ENCODE assay signal across 8 cellular contexts in the genomic region with DNA sequence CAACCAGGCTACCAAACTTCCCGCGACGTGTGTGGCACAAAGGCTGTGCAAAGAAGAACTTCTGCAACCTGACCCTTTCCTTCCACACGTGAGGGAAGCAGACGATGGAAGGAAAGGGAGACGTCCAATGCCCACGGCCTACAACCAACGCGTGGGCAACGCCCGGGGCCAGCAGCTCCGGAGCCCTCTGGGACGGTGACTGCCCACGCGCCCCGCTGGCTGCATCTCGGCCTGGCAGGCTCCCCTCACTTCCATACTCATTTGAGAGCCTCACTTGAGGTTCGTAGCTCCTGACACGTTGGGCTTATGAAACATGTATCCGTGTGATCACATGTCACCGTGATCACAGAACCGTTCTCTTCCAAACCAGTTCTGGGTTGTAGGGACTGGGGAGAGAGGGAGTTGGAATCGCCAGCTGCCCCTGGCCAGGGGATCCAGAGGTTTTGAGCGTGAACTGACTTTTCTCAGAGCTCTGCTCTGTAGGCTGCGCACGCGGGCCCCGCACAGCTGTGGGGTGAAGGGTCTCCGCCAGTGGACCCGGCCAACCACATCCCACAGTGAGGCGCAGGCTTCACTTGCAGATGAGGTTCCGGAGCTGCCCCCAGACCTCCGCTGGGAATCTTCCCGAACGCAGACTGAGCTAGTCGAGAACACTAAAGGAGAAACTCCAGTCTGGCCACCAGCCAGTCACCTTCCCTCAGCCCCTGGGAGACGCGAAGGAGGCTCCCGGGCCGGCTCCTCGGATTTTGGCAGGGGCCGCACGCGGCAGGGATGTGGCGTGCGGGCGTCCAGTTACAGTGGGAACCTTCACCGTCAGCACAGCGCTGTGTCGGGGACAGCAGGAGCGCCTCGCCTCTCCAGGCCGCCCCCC. TPM values are rescaled to one million over a fixed set of nuclear protein-coding genes. Genes with fewer than 3 reads are reported as not detected.
DNase-seq lines count a peak whose midpoint lies in the region; ATAC-seq, FAIRE-seq and TF ChIP-seq lines count a peak whose summit lies in the region.

No MANE protein-coding gene starts in this region.

- no peaks in the 10 kb centered on the region for H3K9me1 ChIP-seq in keratinocyte (ENCODE audit: control insufficient read depth, extremely low read depth, insufficient read depth, low read length)

- RAD21 ChIA-PET in GM12878 (lab: Charles Lee; ENCODE audit: unreplicated experiment) = no interaction called here

- POLR2A ChIA-PET in GM12878 (lab: Charles Lee) = no interaction called here

- H3K9ac ChIP-seq in GM12878 (ENCODE audit: control insufficient read depth, insufficient read depth, low read length) (peak overlapping the region; percentile 81), keratinocyte (ENCODE audit: control insufficient read depth, extremely low read depth, insufficient read depth, low read length) (peak overlapping the region; percentile 76)

- no peak for TF ChIP-seq RAD21 in GM12878 (IDR thresholded peaks at IDR 0.05; ENCODE audit: insufficient read depth, low read depth, low read length)

- no peak for TF ChIP-seq EP300 in GM12878 (IDR thresholded peaks at IDR 0.05; ENCODE audit: borderline replicate concordance in 1 of 2, control insufficient read depth in 1 of 2, low read depth in 2 of 2, low read length in 2 of 2)

- DNase-seq in COLO668 (lab: John Stamatoyannopoulos, UW; ENCODE audit: unreplicated experiment) (peak; percentile 48), HL-60 (ENCODE audit: low read depth in 1 of 2, low spot score in 1 of 2) (no peak), GM12878 (ENCODE audit: low read depth, low spot score) (no peak), keratinocyte (ENCODE audit: low read depth, low spot score) (no peak), DMS53 treated with DMSO at 0.1 percent for 48 hours (lab: John Stamatoyannopoulos, UW; ENCODE audit: unreplicated experiment) (no peak), SIG-M5 (lab: John Stamatoyannopoulos, UW) (no peak)

- 68% methylated on average over 53 of the region's 53 CpGs for WGBS in GM12878 (ENCODE audit: insufficient coverage, insufficient replicate concordance, low lambda C conversion rate, missing lambda C conversion rate)

- H3K27me3 ChIP-seq in HL-60 (ENCODE audit: insufficient read depth, poor library complexity, severe bottlenecking) (no peaks in the 10 kb centered on the region), GM12878 (replicated peaks in 1 of 2; ENCODE audit: control insufficient read depth in 2 of 2, insufficient read depth in 2 of 2, low read length in 1 of 2) (no peaks in the 10 kb centered on the region; a peak in 1 of 4 replicates), keratinocyte (ENCODE audit: control insufficient read depth, extremely low read depth, insufficient read depth, low read length) (peaks cover 4% of the 10 kb centered on the region)

- FAIRE-seq in GM12878 (lab: Jason Lieb, UNC) = no peak
- no peak for FAIRE-seq in keratinocyte (lab: Jason Lieb, UNC)

- no peak for TF ChIP-seq CTCF in HL-60 (IDR thresholded peaks at IDR 0.05; ENCODE audit: insufficient read depth, low read length)
- TF ChIP-seq CTCF in GM12878 (IDR thresholded peaks at IDR 0.05 in 2 of 3, conservative IDR thresholded peaks at IDR 0.05 in 1 of 3; ENCODE audit: control insufficient read depth in 2 of 3, extremely low read depth in 1 of 3, insufficient read depth in 1 of 3, low read depth in 3 of 3, low read length in 3 of 3) = no peak
- no peak for TF ChIP-seq CTCF in keratinocyte (optimal IDR thresholded peaks at IDR 0.05 in 1 of 3, IDR thresholded peaks at IDR 0.05 in 1 of 3, conservative IDR thresholded peaks at IDR 0.05 in 1 of 3; ENCODE audit: extremely low read depth in 1 of 3, insufficient read depth in 2 of 3, low read length in 3 of 3)

- H3K79me2 ChIP-seq in GM12878 (ENCODE audit: control insufficient read depth, insufficient read depth, low read length) (no peaks in the 10 kb centered on the region; the same call in 1 of the 2 replicates), keratinocyte (ENCODE audit: control insufficient read depth, insufficient read depth, low read length) (no peaks in the 10 kb centered on the region)

- H3K27ac ChIP-seq in HL-60 (replicated peaks) (peak overlapping the region; percentile 78), GM12878 (ENCODE audit: control insufficient read depth, insufficient read depth) (peak overlapping the region; percentile 62), keratinocyte (ENCODE audit: control insufficient read depth, insufficient read depth, low read length) (peak overlapping the region; percentile 47)

- TF ChIP-seq POLR2A in GM12878 (IDR thresholded peaks at IDR 0.05; ENCODE audit: low read depth, low read length) = no peak

- peak overlapping the region; percentile 65; the same call in 1 of the 2 replicates for H2AFZ ChIP-seq in GM12878 (ENCODE audit: control insufficient read depth, low read depth, low read length)
- peak overlapping the region; percentile 89 for H2AFZ ChIP-seq in keratinocyte (ENCODE audit: control insufficient read depth, low read length)

- TSS peak; percentile 75 for BruUV-seq in GM12878 (replicated peaks; lab: Mats Ljungman, UMichigan)

- H3K4me3 Mint-ChIP-seq in stimulated activated naive CD8-positive, alpha-beta T cell treated with anti-CD3 and anti-CD28 coated beads, Interleukin-15, Interleukin-2, amounts not matched to agents 100 ng/mL and 50 ng/mL, for 24 hours = peak overlapping the region; percentile 81

- H3K9me3 ChIP-seq in GM12878 (replicated peaks; ENCODE audit: control insufficient read depth, insufficient read depth, low read length) = peaks cover 2% of the 10 kb centered on the region; the same call in 1 of the 3 replicates
- H3K9me3 ChIP-seq in keratinocyte (ENCODE audit: control insufficient read depth, low read depth, low read length) = peaks cover 22% of the 10 kb centered on the region

- SMC1A ChIA-PET in GM12878 (lab: Charles Lee; ENCODE audit: uncharacterized antibody, unreplicated experiment) = no interaction called here

- peak overlapping the region; percentile 76 for H3K4me3 ChIP-seq in HL-60 (replicated peaks; ENCODE audit: insufficient read depth, low read length)
- peak overlapping the region; percentile 86 for H3K4me3 ChIP-seq in GM12878
- H3K4me3 ChIP-seq in keratinocyte (ENCODE audit: control insufficient read depth in 2 of 3, extremely low read depth in 1 of 3, insufficient read depth in 2 of 3, low read depth in 1 of 3, low read length in 3 of 3) = peak overlapping the region; percentile 65 to 79 (median 75)

- H3K4me1 Mint-ChIP-seq in stimulated activated naive CD8-positive, alpha-beta T cell treated with anti-CD3 and anti-CD28 coated beads, Interleukin-15, Interleukin-2, amounts not matched to agents 100 ng/mL and 50 ng/mL, for 24 hours (ENCODE audit: low read depth) = peaks cover 18% of the 10 kb centered on the region

- H3K27me3 Mint-ChIP-seq in stimulated activated naive CD8-positive, alpha-beta T cell treated with anti-CD3 and anti-CD28 coated beads, Interleukin-15, Interleukin-2, amounts not matched to agents 100 ng/mL and 50 ng/mL, for 24 hours = no peaks in the 10 kb centered on the region

- dilution Hi-C loops in keratinocyte (cut with MboI; ENCODE audit: extremely low pct_ligation_motif_present, low sequenced_read_pairs) = no loop called here

- ATAC-seq in GM12878 = no peak; the same call in 1 of the 3 replicates
- ATAC-seq in GM21529 (IDR thresholded peaks at IDR 0.05; ENCODE audit: unreplicated experiment) = no peak

- CTCF ChIA-PET in GM12878 (lab: Yijun Ruan, JAX) = no interaction called here

- no peaks in the 10 kb centered on the region for H3K9me3 Mint-ChIP-seq in stimulated activated naive CD8-positive, alpha-beta T cell treated with anti-CD3 and anti-CD28 coated beads, Interleukin-15, Interleukin-2, amounts not matched to agents 100 ng/mL and 50 ng/mL, for 24 hours

- H3K27ac Mint-ChIP-seq in stimulated activated naive CD8-positive, alpha-beta T cell treated with anti-CD3 and anti-CD28 coated beads, Interleukin-15, Interleukin-2, amounts not matched to agents 100 ng/mL and 50 ng/mL, for 24 hours = peak overlapping the region; percentile 55

- H3K36me3 ChIP-seq in GM12878 (ENCODE audit: control insufficient read depth in 2 of 2, insufficient read depth in 2 of 2, low read length in 1 of 2) (no peaks in the 10 kb centered on the region), keratinocyte (ENCODE audit: control insufficient read depth in 2 of 2, extremely low read depth in 1 of 2, insufficient read depth in 2 of 2, low read length in 2 of 2) (no peaks in the 10 kb centered on the region)

- H3K4me2 ChIP-seq in GM12878 (ENCODE audit: control insufficient read depth, insufficient read depth) (peak overlapping the region; percentile 97), keratinocyte (ENCODE audit: control insufficient read depth, extremely low read depth, insufficient read depth, low read depth, low read length) (peak overlapping the region; percentile 71)

- peaks cover 3% of the 10 kb centered on the region for H3K4me1 ChIP-seq in GM12878 (ENCODE audit: control insufficient read depth, insufficient read depth, low read length)
- peaks cover 4% of the 10 kb centered on the region for H3K4me1 ChIP-seq in keratinocyte (ENCODE audit: control insufficient read depth, extremely low read depth, insufficient read depth, low read length)

- no peaks in the 10 kb centered on the region for H4K20me1 ChIP-seq in GM12878 (ENCODE audit: control insufficient read depth, insufficient read depth)
- H4K20me1 ChIP-seq in keratinocyte (ENCODE audit: control insufficient read depth, extremely low read depth, insufficient read depth, low read length) = no peaks in the 10 kb centered on the region

- peaks cover 19% of the 10 kb centered on the region for H3K36me3 Mint-ChIP-seq in stimulated activated naive CD8-positive, alpha-beta T cell treated with anti-CD3 and anti-CD28 coated beads, Interleukin-15, Interleukin-2, amounts not matched to agents 100 ng/mL and 50 ng/mL, for 24 hours (ENCODE audit: low read depth)

- in situ Hi-C loops in GM12878 (cut with MboI) = no loop called here

- intact Hi-C loops in GM12878 (cut with micrococcal nuclease; ENCODE audit: unreplicated experiment) = no loop called here

RNA-seq across cellular contexts. Expression of gene LMF1, which starts 1.0 kb away (rescaled TPM):
- 15.3 and 16.5 TPM in 2 replicates for total RNA-seq in GM12878 (2013; cell fraction: nucleolus; rRNA removed)
- total RNA-seq in GM12878 (2014; rRNA removed) = 1.7 and 2.5 TPM in 2 replicates
- total RNA-seq in GM12878 (2014; rRNA removed; fragmentation: Illumina TruSeq; extraction: Trizol) = 1.4 and 1.8 TPM in 2 replicates
- 2.5 and 2.7 TPM in 2 replicates for total RNA-seq in GM12878 (2021)
- 1.8 TPM for polyA plus RNA-seq in GM12878 (2011; ENCODE audit: low read depth)
- 0.56 and 1.2 TPM in 2 replicates for polyA plus RNA-seq in GM12878 (2011; rRNA removed)
- polyA plus RNA-seq in GM12878 (2011; cell fraction: cytosol; rRNA removed) = 1.6 and 3.4 TPM in 2 replicates
- 13.5 and 14.4 TPM in 2 replicates for polyA plus RNA-seq in GM12878 (2011; cell fraction: nucleus; rRNA removed)
- 4.8 and 5.4 TPM in 2 replicates for polyA plus RNA-seq in GM12878 (2012)
- 1.1 and 3.1 TPM in 2 replicates for polyA plus RNA-seq in GM12878 (2014; fragmentation: Illumina TruSeq; extraction: Trizol)
- polyA plus RNA-seq in GM12878 (2014; fragmentation: Nextera tagmentation; extraction: Ambion mirVana) = under 1 TPM in 1 of 2 experiments, not detected in 1; 0.18 TPM
- 3.2 and 3.5 TPM in 2 replicates for polyA plus RNA-seq in GM12878 (2014; rRNA removed)
- 1 to 10 TPM in 1 of 2 experiments, under 1 TPM in 1; 1.00 to 1.4 TPM for polyA plus RNA-seq in GM12878 (2016; fragmentation: Nextera tagmentation; extraction: Ambion mirVana)
- 3.5 and 3.8 TPM in 2 replicates for polyA minus RNA-seq in GM12878 (2011; rRNA and poly(A)+ RNA removed)
- polyA minus RNA-seq in GM12878 (2011; cell fraction: cytosol; rRNA and poly(A)+ RNA removed) = 0.73 and 1.5 TPM in 2 replicates
- 4.8 and 7.1 TPM in 2 replicates for polyA minus RNA-seq in GM12878 (2011; cell fraction: nucleus; rRNA and poly(A)+ RNA removed)
- polyA plus RNA-seq in keratinocyte = 3.1 to 6.3 TPM (median 4.2 TPM) in 3 replicates
- polyA plus RNA-seq in keratinocyte (2011; ENCODE audit: low read depth) = 3.0 TPM
- polyA plus RNA-seq in keratinocyte (2011; cell fraction: cytosol; rRNA removed) = 3.2 TPM in 2 replicates
- 12.8 and 13.6 TPM in 2 replicates for polyA plus RNA-seq in keratinocyte (2011; cell fraction: nucleus; rRNA removed)
- polyA plus RNA-seq in keratinocyte (2012; ENCODE audit: low replicate concordance) = 5.2 and 6.5 TPM in 2 replicates
- polyA minus RNA-seq in keratinocyte = 6.3 to 18.9 TPM (median 15.7 TPM) in 3 replicates
- 8.1 TPM for polyA minus RNA-seq in keratinocyte (2011; cell fraction: cytosol; rRNA and poly(A)+ RNA removed)
- polyA minus RNA-seq in keratinocyte (2011; cell fraction: nucleus; rRNA and poly(A)+ RNA removed) = 8.7 and 21.9 TPM in 2 replicates

RNA-seq across cellular contexts. Expression of gene SOX8, which starts 11.8 kb away (rescaled TPM):
- not detected in 2 replicates for total RNA-seq in GM12878 (2013; cell fraction: nucleolus; rRNA removed)
- total RNA-seq in GM12878 (2014; rRNA removed) (not detected in 2 replicates), GM12878 (2014; rRNA removed; fragmentation: Illumina TruSeq; extraction: Trizol) (not detected in 2 replicates), GM12878 (2021) (not detected in 2 replicates)
- not detected for polyA plus RNA-seq in GM12878 (2011; ENCODE audit: low read depth)
- polyA plus RNA-seq in GM12878 (2011; rRNA removed) (not detected in 2 replicates), GM12878 (2014; fragmentation: Illumina TruSeq; extraction: Trizol) (not detected in 2 replicates), GM12878 (2014; fragmentation: Nextera tagmentation; extraction: Ambion mirVana) (not detected), GM12878 (2014; rRNA removed) (not detected in 2 replicates), GM12878 (2016; fragmentation: Nextera tagmentation; extraction: Ambion mirVana) (not detected), keratinocyte (0.03 to 0.09 TPM in 2 of 3 replicates, not detected in the other)
- not detected in 2 replicates for polyA plus RNA-seq in GM12878 (2011; cell fraction: cytosol; rRNA removed)
- polyA plus RNA-seq in GM12878 (2011; cell fraction: nucleus; rRNA removed) = not detected in 2 replicates
- 0.11 TPM in 2 replicates for polyA plus RNA-seq in GM12878 (2012)
- not detected in 2 replicates for polyA minus RNA-seq in GM12878 (2011; rRNA and poly(A)+ RNA removed)
- polyA minus RNA-seq in GM12878 (2011; cell fraction: cytosol; rRNA and poly(A)+ RNA removed) = not detected in 2 replicates
- polyA minus RNA-seq in GM12878 (2011; cell fraction: nucleus; rRNA and poly(A)+ RNA removed) = not detected in 2 replicates
- polyA plus RNA-seq in keratinocyte (2011; ENCODE audit: low read depth) = 0.24 TPM
- 0.03 and 0.05 TPM in 2 replicates for polyA plus RNA-seq in keratinocyte (2011; cell fraction: cytosol; rRNA removed)
- polyA plus RNA-seq in keratinocyte (2011; cell fraction: nucleus; rRNA removed) = 0.13 and 0.39 TPM in 2 replicates
- 0.25 TPM in 1 of 2 replicates, not detected in the other for polyA plus RNA-seq in keratinocyte (2012; ENCODE audit: low replicate concordance)
- not detected in 3 replicates for polyA minus RNA-seq in keratinocyte
- polyA minus RNA-seq in keratinocyte (2011; cell fraction: cytosol; rRNA and poly(A)+ RNA removed) = not detected
- polyA minus RNA-seq in keratinocyte (2011; cell fraction: nucleus; rRNA and poly(A)+ RNA removed) = not detected in 2 replicates
